In genomic region chr3:137217733-137218132, GRCh38 we compare ENCODE assay signal across 2 cellular contexts.
TF ChIP-seq lines count a peak whose summit lies in the region.

No MANE protein-coding gene starts in this region.

TF ChIP-seq in SK-N-SH, 30 proteins besides CTCF, POLR2A, EP300 and RAD21 (continued from another document):
- TF ChIP-seq RXRA (IDR thresholded peaks at IDR 0.05; ENCODE audit: borderline replicate concordance, low read depth) = no peak

TF ChIP-seq in SK-N-SH treated with all-trans-retinoic acid at 6 μM for 48 hours, 23 proteins besides CTCF, POLR2A, EP300 and RAD21 (continued from another document):
- TF ChIP-seq CSRNP3 (CRISPR knock-in tag; IDR thresholded peaks at IDR 0.05) = no peak
- TF ChIP-seq CSDC2 (CRISPR knock-in tag; IDR thresholded peaks at IDR 0.05) = no peak
- no peak for TF ChIP-seq ZNF8 (CRISPR knock-in tag; IDR thresholded peaks at IDR 0.05)
